In the genomic region with DNA sequence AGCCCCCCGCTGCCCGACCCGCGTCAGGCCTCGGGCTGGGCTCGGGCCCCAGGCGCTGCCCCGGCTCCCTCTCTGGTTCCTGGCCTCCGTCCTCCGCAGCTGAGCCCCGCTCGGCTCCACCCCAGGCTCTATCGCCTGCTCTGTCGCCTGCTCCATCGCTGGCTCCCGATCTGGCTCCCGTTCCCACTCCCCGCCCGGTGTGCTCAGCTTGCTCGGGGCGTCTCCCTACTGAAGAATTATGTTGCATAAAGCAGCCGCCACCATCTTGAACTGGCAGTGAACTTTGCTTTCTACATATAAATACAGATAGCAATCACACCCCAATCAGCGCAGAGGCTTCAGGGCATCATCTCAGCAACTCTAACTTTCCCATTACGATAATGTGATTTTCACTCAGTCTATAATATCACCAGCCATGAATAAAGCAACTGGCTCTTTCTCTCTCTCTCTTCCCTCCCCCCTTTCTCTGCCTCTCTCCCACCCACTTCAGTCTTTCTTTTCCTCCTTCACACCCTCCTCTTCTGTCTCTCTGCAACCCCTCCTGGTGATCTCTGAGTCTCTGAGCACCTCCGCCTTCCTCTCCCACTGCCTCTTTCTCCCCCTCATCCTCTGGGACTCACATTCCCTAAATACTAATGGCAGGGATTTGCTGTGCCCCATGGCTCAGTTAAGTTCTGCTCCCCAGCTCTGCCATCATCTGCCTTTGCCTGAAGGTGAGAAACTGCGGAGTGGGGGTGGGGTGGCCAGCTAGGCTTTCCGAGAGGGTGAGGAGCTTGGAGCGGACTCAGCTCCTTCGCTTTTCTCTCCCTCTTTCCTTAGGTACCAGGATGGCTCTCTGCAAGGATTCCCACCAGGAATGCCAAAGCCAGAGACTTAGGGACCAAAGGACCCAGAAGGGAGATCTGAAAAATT, we compare ENCODE assay signal across 11 cellular contexts. TPM values are rescaled to one million over a fixed set of nuclear protein-coding genes. Genes with fewer than 3 reads are reported as not detected.
DNase-seq lines count a peak whose midpoint lies in the region; ATAC-seq and TF ChIP-seq lines count a peak whose summit lies in the region.
"Had no signal": no experiment of that assay in that cellular context is flagged by ENCODE, and none has a peak within 500 bp of the region (broad histone marks: within the 10 kb centered on the region; RNA-seq: fewer than 3 reads in every experiment).

No MANE protein-coding gene starts in this region.

- peak; percentile 35 to 48 for ATAC-seq in activated T-cell treated with anti-CD3 and anti-CD28 coated beads, Interleukin-2, amount 50 U/mL, for 4 hours
- no peak for ATAC-seq in mucosa of descending colon

- H3K4me3 ChIP-seq in thyroid gland (replicated peaks in 1 of 3), result peak overlapping the region in 1 of 3 donors; percentile 4
- no peak overlapping the region for H3K4me3 ChIP-seq in mucosa of descending colon

- no peaks in the 10 kb centered on the region for H3K36me3 Mint-ChIP-seq in activated T-cell treated with anti-CD3 and anti-CD28 coated beads, Interleukin-2, amount 50 U/mL, for 4 hours (ENCODE audit: insufficient read depth)
- peaks cover 11% of the 10 kb centered on the region for H3K36me3 Mint-ChIP-seq in mesothelial cell of epicardium

- no peaks in the 10 kb centered on the region for H3K27me3 ChIP-seq in thyroid gland

- H3K27ac Mint-ChIP-seq in mesothelial cell of epicardium, result peak overlapping the region; percentile 82

- TF ChIP-seq CTCF in mesothelial cell of epicardium (IDR thresholded peaks at IDR 0.05; ENCODE audit: unreplicated experiment) (no peak), thyroid gland (IDR thresholded peaks at IDR 0.05) (no peak), mucosa of descending colon (IDR thresholded peaks at IDR 0.05) (no peak)

- DNase-seq in activated T-cell treated with anti-CD3 and anti-CD28 coated beads, Interleukin-2, amount 50 U/mL, for 4 hours, result no peak
- DNase-seq in activated T-cell treated with anti-CD3 and anti-CD28 coated beads for 4 hours (no peak), cerebellum (ENCODE audit: low spot score) (peak; percentile 72), mesothelial cell of epicardium (ENCODE audit: low spot score in 2 of 2, unreplicated experiment in 2 of 2) (peak in 1 of 2 experiments; percentile 67), thyroid gland (peak; percentile 58 to 60), hepatic stellate cell (ENCODE audit: low spot score) (no peak), NCI-H524 treated with DMSO at 0.1 percent for 48 hours (lab: John Stamatoyannopoulos, UW) (no peak), mucosa of descending colon (no peak)
- DNase-seq: SHP77 treated with DMSO at 0.1 percent for 48 hours; stimulated activated CD4-positive, alpha-beta T cell treated with anti-CD3 and anti-CD28 coated beads, Interleukin-2, amount 100 ng/mL, for 48 hours had no signal

- H3K4me1 Mint-ChIP-seq in activated T-cell treated with anti-CD3 and anti-CD28 coated beads, Interleukin-2, amount 50 U/mL, for 4 hours (ENCODE audit: low read depth), result peaks cover 7% of the 10 kb centered on the region
- peaks cover 24% of the 10 kb centered on the region for H3K4me1 Mint-ChIP-seq in mesothelial cell of epicardium

- WGBS in thyroid gland, 2 donors, result 16 to 17% methylated on average over 21 to 22 of the region's 29 CpGs

- H3K4me3 Mint-ChIP-seq in activated T-cell treated with anti-CD3 and anti-CD28 coated beads, Interleukin-2, amount 50 U/mL, for 4 hours, result peak overlapping the region; percentile 59
- peak overlapping the region; percentile 65 for H3K4me3 Mint-ChIP-seq in mesothelial cell of epicardium

- intact Hi-C loops in thyroid gland (cut with DNase I), result no loop called here
- intact Hi-C loops in mucosa of descending colon (cut with DNase I, micrococcal nuclease), result no loop called here

- TF ChIP-seq POLR2A in thyroid gland (IDR thresholded peaks at IDR 0.05), result no peak

- H3K27ac ChIP-seq in thyroid gland, result no peak overlapping the region
- H3K27ac ChIP-seq: adrenal gland had no signal

- H3K4me1 ChIP-seq in thyroid gland, result peaks cover 11 to 20% of the 10 kb centered on the region in 2 donors
- no peaks in the 10 kb centered on the region for H3K4me1 ChIP-seq in mucosa of descending colon (ENCODE audit: low read depth)
- H3K4me1 ChIP-seq: adrenal gland had no signal

- no peaks in the 10 kb centered on the region for H3K9me3 Mint-ChIP-seq in activated T-cell treated with anti-CD3 and anti-CD28 coated beads, Interleukin-2, amount 50 U/mL, for 4 hours
- H3K9me3 Mint-ChIP-seq in mesothelial cell of epicardium, result no peaks in the 10 kb centered on the region

- no peaks in the 10 kb centered on the region for H3K36me3 ChIP-seq in thyroid gland
- no peaks in the 10 kb centered on the region for H3K36me3 ChIP-seq in mucosa of descending colon (ENCODE audit: low read depth)
- H3K36me3 ChIP-seq: adrenal gland had no signal

- H3K27me3 Mint-ChIP-seq in activated T-cell treated with anti-CD3 and anti-CD28 coated beads, Interleukin-2, amount 50 U/mL, for 4 hours (ENCODE audit: low read depth), result peaks cover 76% of the 10 kb centered on the region
- peaks cover 17% of the 10 kb centered on the region for H3K27me3 Mint-ChIP-seq in mesothelial cell of epicardium (ENCODE audit: low read depth)

- no peaks in the 10 kb centered on the region for H3K9me3 ChIP-seq in thyroid gland
- no peaks in the 10 kb centered on the region for H3K9me3 ChIP-seq in mucosa of descending colon
- H3K9me3 ChIP-seq: adrenal gland had no signal

RNA-seq across cellular contexts. Expression of gene BTRC, which starts 43.2 kb away (rescaled TPM):
- total RNA-seq in activated T-cell treated with anti-CD3 and anti-CD28 coated beads, Interleukin-2, amount 50 U/mL, for 4 hours, result 10 to 100 TPM; 14.2 to 19.5 (median 14.8) TPM
- total RNA-seq in cerebellum (36.3 TPM), mesothelial cell of epicardium (37.5 to 38.4 TPM (median 37.7 TPM) in 3 replicates), thyroid gland (10 to 100 TPM; 14.5 to 70.4 (median 22.7) TPM), mucosa of descending colon (10 to 100 TPM; 12.4 to 19.5 (median 16.0) TPM)

Comparison
In these comparisons a context has a peak if more than half of its experiments do, and no peak if none do; other contexts are left out.
1. DNase-seq: peak in cerebellum (single experiment) and thyroid gland (2 of 2); none in activated T-cell treated with anti-CD3 and anti-CD28 coated beads, Interleukin-2, amount 50 U/mL, for 4 hours (single experiment), activated T-cell treated with anti-CD3 and anti-CD28 coated beads for 4 hours (single experiment), hepatic stellate cell (single experiment), NCI-H524 treated with DMSO at 0.1 percent for 48 hours (single experiment) and mucosa of descending colon (0 of 3).